In genomic region chr5:10649518-10650410, GRCh38 we compare ENCODE assay signal across 21 cellular contexts.
DNase-seq lines count a peak whose midpoint lies in the region; ATAC-seq, FAIRE-seq and TF ChIP-seq lines count a peak whose summit lies in the region.
"Had no signal": no experiment of that assay in that cellular context is flagged by ENCODE, and none has a peak within 500 bp of the region (broad histone marks: within the 10 kb centered on the region; RNA-seq: fewer than 3 reads in every experiment).

No MANE protein-coding gene starts in this region.

- H3K4me1 ChIP-seq in ES-I3 (ENCODE audit: insufficient read depth, low read length) (no peaks in the 10 kb centered on the region; the same call in 1 of the 2 replicates), pancreas (no peaks in the 10 kb centered on the region), foreskin keratinocyte (no peaks in the 10 kb centered on the region)

- intact Hi-C loops in pancreas (cut with DNase I): no loop called here
- intact Hi-C loops in activated naive CD4-positive, alpha-beta T cell treated with anti-CD3 and anti-CD28 coated beads for 36 hours (cut with micrococcal nuclease): no loop called here

- H3K9me3 Mint-ChIP-seq in WTC11 (no peaks in the 10 kb centered on the region), endothelial cell (ENCODE audit: unreplicated experiment) (no peaks in the 10 kb centered on the region)
- H3K9me3 Mint-ChIP-seq in activated naive CD4-positive, alpha-beta T cell treated with anti-CD3 and anti-CD28 coated beads for 36 hours: no peaks in the 10 kb centered on the region
- H3K9me3 Mint-ChIP-seq: activated CD4-positive, alpha-beta memory T cell treated with anti-CD3 and anti-CD28 coated beads, Interleukin-2, amount 10 ng/mL, durations not matched to agents 7 days and 5 days; activated naive CD4-positive, alpha-beta T cell treated with anti-CD3 and anti-CD28 coated beads, Interleukin-2, amount 50 U/mL, for 72 hours; naive thymus-derived CD4-positive, alpha-beta T cell; T-cell had no signal

- H3K27me3 Mint-ChIP-seq in WTC11 (ENCODE audit: low read depth) (no peaks in the 10 kb centered on the region), endothelial cell (ENCODE audit: unreplicated experiment) (peaks cover 2% of the 10 kb centered on the region)
- no peaks in the 10 kb centered on the region for H3K27me3 Mint-ChIP-seq in activated naive CD4-positive, alpha-beta T cell treated with anti-CD3 and anti-CD28 coated beads for 36 hours (ENCODE audit: low read depth)
- H3K27me3 Mint-ChIP-seq: activated CD4-positive, alpha-beta memory T cell treated with anti-CD3 and anti-CD28 coated beads, Interleukin-2, amount 10 ng/mL, durations not matched to agents 7 days and 5 days; T-cell had no signal

- no peak overlapping the region for H3K27ac Mint-ChIP-seq in WTC11
- H3K27ac Mint-ChIP-seq in endothelial cell (ENCODE audit: unreplicated experiment): no peak overlapping the region
- no peak overlapping the region for H3K27ac Mint-ChIP-seq in activated naive CD4-positive, alpha-beta T cell treated with anti-CD3 and anti-CD28 coated beads for 36 hours
- H3K27ac Mint-ChIP-seq: activated CD4-positive, alpha-beta memory T cell treated with anti-CD3 and anti-CD28 coated beads, Interleukin-2, amount 10 ng/mL, durations not matched to agents 7 days and 5 days; activated naive CD4-positive, alpha-beta T cell treated with anti-CD3 and anti-CD28 coated beads, Interleukin-2, amount 50 U/mL, for 72 hours; naive thymus-derived CD4-positive, alpha-beta T cell; T-cell had no signal

- TF ChIP-seq CTCF in WTC11 (IDR thresholded peaks at IDR 0.05) (no peak), endothelial cell (IDR thresholded peaks at IDR 0.05; ENCODE audit: unreplicated experiment) (no peak), pancreas (IDR thresholded peaks at IDR 0.05) (no peak), foreskin keratinocyte (conservative IDR thresholded peaks at IDR 0.05) (no peak)

- no peak overlapping the region for H3K27ac ChIP-seq in pancreas
- H3K27ac ChIP-seq in foreskin keratinocyte: no peak overlapping the region
- H3K27ac ChIP-seq: esophagus muscularis mucosa, HL-60, skin epidermis had no signal

- H3K36me3 ChIP-seq in ES-I3 (ENCODE audit: insufficient read depth, low read length) (no peaks in the 10 kb centered on the region), pancreas (no peaks in the 10 kb centered on the region)

- POLR2A ChIA-PET in WTC11 (lab: Charles Lee): no interaction called here

- no peaks in the 10 kb centered on the region for H3K36me3 Mint-ChIP-seq in WTC11
- no peaks in the 10 kb centered on the region for H3K36me3 Mint-ChIP-seq in endothelial cell (ENCODE audit: low read depth, unreplicated experiment)
- peaks cover 1% of the 10 kb centered on the region for H3K36me3 Mint-ChIP-seq in activated naive CD4-positive, alpha-beta T cell treated with anti-CD3 and anti-CD28 coated beads for 36 hours (ENCODE audit: low read depth)

- peak; percentile 61 for DNase-seq in WTC11 (ENCODE audit: low spot score)
- peak; percentile 41 for DNase-seq in endothelial cell (ENCODE audit: low spot score)
- no peak for DNase-seq in pancreas
- DNase-seq in NCI-H748 (lab: John Stamatoyannopoulos, UW; ENCODE audit: unreplicated experiment): no peak
- DNase-seq in activated naive CD4-positive, alpha-beta T cell treated with anti-CD3 and anti-CD28 coated beads for 36 hours: no peak
- no peak for DNase-seq in foreskin keratinocyte
- DNase-seq: activated CD4-positive, alpha-beta memory T cell treated with anti-CD3 and anti-CD28 coated beads, Interleukin-2, amount 10 ng/mL, durations not matched to agents 7 days and 5 days; activated T-cell treated with anti-CD3 and anti-CD28 coated beads, Interleukin-2, amount 50 U/mL, for 1 hour; AML-193; KBM-7; naive thymus-derived CD4-positive, alpha-beta T cell; NCI-H2029 treated with DMSO at 0.1 percent for 48 hours; NCI-H446 treated with DMSO at 0.1 percent for 48 hours; stimulated activated CD4-positive, alpha-beta T cell treated with anti-CD3 and anti-CD28 coated beads, Interleukin-4, amount 100 ng/mL, for 24 hours; T-cell had no signal

- peak; percentile 56 for ATAC-seq in WTC11
- ATAC-seq in pancreas: peak in 3 of 4 donors; percentile 70 to 77 (median 75)
- ATAC-seq in foreskin keratinocyte: no peak
- ATAC-seq in HG03025 (IDR thresholded peaks at IDR 0.05; ENCODE audit: low FRiP score, unreplicated experiment): no peak
- ATAC-seq: activated naive CD4-positive, alpha-beta T cell treated with anti-CD3 and anti-CD28 coated beads, Interleukin-2, amount 50 U/mL, for 72 hours; naive thymus-derived CD4-positive, alpha-beta T cell; T-cell had no signal

- CTCF ChIA-PET in WTC11 (lab: Charles Lee): no interaction called here
- CTCF ChIA-PET in activated naive CD4-positive, alpha-beta T cell treated with anti-CD3 and anti-CD28 coated beads for 36 hours (lab: Charles Lee): no interaction called here

- no peaks in the 10 kb centered on the region for H3K4me1 Mint-ChIP-seq in WTC11
- no peaks in the 10 kb centered on the region for H3K4me1 Mint-ChIP-seq in endothelial cell (ENCODE audit: unreplicated experiment)
- H3K4me1 Mint-ChIP-seq in activated naive CD4-positive, alpha-beta T cell treated with anti-CD3 and anti-CD28 coated beads for 36 hours (ENCODE audit: low read depth): peaks cover 6% of the 10 kb centered on the region

- H3K4me3 ChIP-seq in pancreas: peak overlapping the region in 1 of 4 donors; percentile 17
- H3K4me3 ChIP-seq: esophagus muscularis mucosa, skin epidermis had no signal

- H3K4me3 Mint-ChIP-seq in WTC11 (no peak overlapping the region), endothelial cell (ENCODE audit: unreplicated experiment) (no peak overlapping the region)
- H3K4me3 Mint-ChIP-seq in activated naive CD4-positive, alpha-beta T cell treated with anti-CD3 and anti-CD28 coated beads for 36 hours: no peak overlapping the region
- H3K4me3 Mint-ChIP-seq: activated CD4-positive, alpha-beta memory T cell treated with anti-CD3 and anti-CD28 coated beads, Interleukin-2, amount 10 ng/mL, durations not matched to agents 7 days and 5 days; naive thymus-derived CD4-positive, alpha-beta T cell; T-cell had no signal

- 31 to 34% methylated on average over 76 to 81 of the region's 81 CpGs for WGBS in pancreas, 2 donors

- peak overlapping the region; percentile 36; the same call in 1 of the 2 replicates for H3K9ac ChIP-seq in ES-I3 (ENCODE audit: low read depth, low read length)

- FAIRE-seq in pancreas (lab: Jason Lieb, UNC): no peak

- H3K27me3 ChIP-seq in pancreas (peaks cover 0 to 11% (median 0%) of the 10 kb centered on the region in 4 donors), foreskin keratinocyte (no peaks in the 10 kb centered on the region)

- H3K9me3 ChIP-seq in ES-I3 (ENCODE audit: control insufficient read depth, insufficient read depth, low read length): no peaks in the 10 kb centered on the region
- no peaks in the 10 kb centered on the region for H3K9me3 ChIP-seq in pancreas

TF ChIP-seq in WTC11, 78 proteins besides CTCF, POLR2A, EP300 and RAD21 (continues in another document):
- TF ChIP-seq ETV6 (CRISPR knock-in tag; IDR thresholded peaks at IDR 0.05) (no peak), E2F5 (CRISPR knock-in tag; IDR thresholded peaks at IDR 0.05) (no peak), JAZF1 (CRISPR knock-in tag; IDR thresholded peaks at IDR 0.05) (no peak), PRDM15 (CRISPR knock-in tag; IDR thresholded peaks at IDR 0.05) (0 out of 2 replicates have a peak, but pooled peaks have one; percentile 13), ZNF671 (CRISPR knock-in tag; IDR thresholded peaks at IDR 0.05) (no peak), SP1 (CRISPR knock-in tag; conservative IDR thresholded peaks at IDR 0.05) (no peak), ELF4 (CRISPR knock-in tag; IDR thresholded peaks at IDR 0.05; ENCODE audit: low read depth) (no peak), MYBL2 (CRISPR knock-in tag; IDR thresholded peaks at IDR 0.05) (no peak), KAT7 (CRISPR knock-in tag; IDR thresholded peaks at IDR 0.05; ENCODE audit: borderline replicate concordance) (0 out of 2 replicates have a peak, but pooled peaks have one; percentile 37)

Comparison
In these comparisons a context has a peak if more than half of its experiments do, and no peak if none do; other contexts are left out.
1. ATAC-seq: peak in WTC11 (single experiment) and pancreas (3 of 4); none in foreskin keratinocyte (single experiment) and HG03025 (single experiment).
2. DNase-seq: peak in WTC11 (single experiment) and endothelial cell (single experiment); none in pancreas (0 of 6), NCI-H748 (single experiment), activated naive CD4-positive, alpha-beta T cell treated with anti-CD3 and anti-CD28 coated beads for 36 hours (single experiment) and foreskin keratinocyte (0 of 2).